In the genomic region with DNA sequence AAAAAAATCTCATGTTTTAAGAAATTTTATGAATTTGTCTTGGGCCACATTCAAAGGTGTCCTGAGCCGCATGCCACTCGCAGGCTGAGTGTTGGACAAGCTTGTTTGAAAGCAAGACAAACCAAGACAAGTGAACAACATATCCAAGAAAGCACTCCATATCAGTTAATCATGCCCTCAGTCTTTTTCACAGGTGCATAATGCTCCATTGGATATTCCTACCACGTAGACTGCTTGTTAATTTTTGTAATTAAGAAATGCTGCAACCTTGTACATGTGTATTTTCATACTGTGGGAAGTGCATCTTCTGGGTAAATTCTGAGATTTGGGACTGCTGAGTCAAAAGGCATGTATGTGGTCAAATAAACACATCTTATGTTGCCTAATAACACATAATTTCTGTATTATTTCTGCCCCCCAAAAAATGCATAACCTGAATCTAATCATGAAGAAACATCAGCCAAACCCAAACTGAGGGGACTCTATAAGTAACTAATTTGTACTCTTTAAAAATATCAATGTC, we compare ENCODE assay signal across 1 cellular context.
TF ChIP-seq lines count a peak whose summit lies in the region.

No MANE protein-coding gene starts in this region.

TF ChIP-seq in WTC11, 78 proteins besides CTCF, POLR2A, EP300 and RAD21 (continued from another document):
- TF ChIP-seq, protein P1, sequence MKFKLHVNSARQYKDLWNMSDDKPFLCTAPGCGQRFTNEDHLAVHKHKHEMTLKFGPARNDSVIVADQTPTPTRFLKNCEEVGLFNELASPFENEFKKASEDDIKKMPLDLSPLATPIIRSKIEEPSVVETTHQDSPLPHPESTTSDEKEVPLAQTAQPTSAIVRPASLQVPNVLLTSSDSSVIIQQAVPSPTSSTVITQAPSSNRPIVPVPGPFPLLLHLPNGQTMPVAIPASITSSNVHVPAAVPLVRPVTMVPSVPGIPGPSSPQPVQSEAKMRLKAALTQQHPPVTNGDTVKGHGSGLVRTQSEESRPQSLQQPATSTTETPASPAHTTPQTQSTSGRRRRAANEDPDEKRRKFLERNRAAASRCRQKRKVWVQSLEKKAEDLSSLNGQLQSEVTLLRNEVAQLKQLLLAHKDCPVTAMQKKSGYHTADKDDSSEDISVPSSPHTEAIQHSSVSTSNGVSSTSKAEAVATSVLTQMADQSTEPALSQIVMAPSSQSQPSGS (CRISPR knock-in tag; IDR thresholded peaks at IDR 0.05; ENCODE audit: borderline replicate concordance, low read depth), result no peak
- TF ChIP-seq ZBTB21 (CRISPR knock-in tag; IDR thresholded peaks at IDR 0.05; ENCODE audit: borderline replicate concordance) (no peak), HMGA2 (CRISPR knock-in tag; IDR thresholded peaks at IDR 0.05) (no peak), FOXJ3 (CRISPR knock-in tag; IDR thresholded peaks at IDR 0.05; ENCODE audit: borderline replicate concordance) (no peak), TCF7 (CRISPR knock-in tag; IDR thresholded peaks at IDR 0.05; ENCODE audit: low read depth) (no peak)
- TF ChIP-seq, protein P2, sequence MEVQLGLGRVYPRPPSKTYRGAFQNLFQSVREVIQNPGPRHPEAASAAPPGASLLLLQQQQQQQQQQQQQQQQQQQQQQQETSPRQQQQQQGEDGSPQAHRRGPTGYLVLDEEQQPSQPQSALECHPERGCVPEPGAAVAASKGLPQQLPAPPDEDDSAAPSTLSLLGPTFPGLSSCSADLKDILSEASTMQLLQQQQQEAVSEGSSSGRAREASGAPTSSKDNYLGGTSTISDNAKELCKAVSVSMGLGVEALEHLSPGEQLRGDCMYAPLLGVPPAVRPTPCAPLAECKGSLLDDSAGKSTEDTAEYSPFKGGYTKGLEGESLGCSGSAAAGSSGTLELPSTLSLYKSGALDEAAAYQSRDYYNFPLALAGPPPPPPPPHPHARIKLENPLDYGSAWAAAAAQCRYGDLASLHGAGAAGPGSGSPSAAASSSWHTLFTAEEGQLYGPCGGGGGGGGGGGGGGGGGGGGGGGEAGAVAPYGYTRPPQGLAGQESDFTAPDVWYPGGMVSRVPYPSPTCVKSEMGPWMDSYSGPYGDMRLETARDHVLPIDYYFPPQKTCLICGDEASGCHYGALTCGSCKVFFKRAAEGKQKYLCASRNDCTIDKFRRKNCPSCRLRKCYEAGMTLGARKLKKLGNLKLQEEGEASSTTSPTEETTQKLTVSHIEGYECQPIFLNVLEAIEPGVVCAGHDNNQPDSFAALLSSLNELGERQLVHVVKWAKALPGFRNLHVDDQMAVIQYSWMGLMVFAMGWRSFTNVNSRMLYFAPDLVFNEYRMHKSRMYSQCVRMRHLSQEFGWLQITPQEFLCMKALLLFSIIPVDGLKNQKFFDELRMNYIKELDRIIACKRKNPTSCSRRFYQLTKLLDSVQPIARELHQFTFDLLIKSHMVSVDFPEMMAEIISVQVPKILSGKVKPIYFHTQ (CRISPR knock-in tag; IDR thresholded peaks at IDR 0.05), result no peak
- TF ChIP-seq, protein P3, sequence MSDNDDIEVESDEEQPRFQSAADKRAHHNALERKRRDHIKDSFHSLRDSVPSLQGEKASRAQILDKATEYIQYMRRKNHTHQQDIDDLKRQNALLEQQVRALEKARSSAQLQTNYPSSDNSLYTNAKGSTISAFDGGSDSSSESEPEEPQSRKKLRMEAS (CRISPR knock-in tag; IDR thresholded peaks at IDR 0.05), result no peak
